23 cellular contexts compared by ENCODE assay signal in genomic region chr4:6517171-6517570, GRCh38. TPM values are rescaled to one million over a fixed set of nuclear protein-coding genes. Genes with fewer than 3 reads are reported as not detected.
"Had no signal": no experiment of that assay in that cellular context is flagged by ENCODE, and none has a peak within 500 bp of the region (broad histone marks: within the 10 kb centered on the region; RNA-seq: fewer than 3 reads in every experiment).

No MANE protein-coding gene starts in this region.

- H3K4me2 ChIP-seq: hepatocyte had no signal

- H3K4me3 Mint-ChIP-seq: natural killer cell; stimulated activated memory B cell treated with anti-CD40 and anti-IgM and Interleukin-4, amounts not matched to agents 10 μg/mL and 1 μg/mL and 100 μg/mL, for 72 hours had no signal

- H3K9me3 Mint-ChIP-seq: natural killer cell had no signal

- H3K27ac Mint-ChIP-seq: natural killer cell; progenitor cell of endocrine pancreas; stimulated activated memory B cell treated with anti-CD40 and anti-IgM and Interleukin-4, amounts not matched to agents 10 μg/mL and 1 μg/mL and 100 μg/mL, for 72 hours had no signal

- ATAC-seq: left lobe of liver; lower lobe of right lung; natural killer cell; pancreas; stimulated activated memory B cell treated with anti-CD40 and anti-IgM and Interleukin-4, amounts not matched to agents 10 μg/mL and 1 μg/mL and 100 μg/mL, for 72 hours; stimulated activated naive CD8-positive, alpha-beta T cell treated with anti-CD3 and anti-CD28 coated beads, Interleukin-15, Interleukin-2, amounts not matched to agents 100 U/mL and 50 U/mL, for 24 hours; upper lobe of right lung had no signal

- H3K4me1 Mint-ChIP-seq: natural killer cell; stimulated activated memory B cell treated with anti-CD40 and anti-IgM and Interleukin-4, amounts not matched to agents 10 μg/mL and 1 μg/mL and 100 μg/mL, for 72 hours had no signal

- H3K9me3 ChIP-seq: lower lobe of right lung, neutrophil, pancreas, transverse colon, upper lobe of right lung, uterus had no signal

- H3K27me3 ChIP-seq: dorsolateral prefrontal cortex, hepatocyte, pancreas, sigmoid colon, transverse colon, uterus had no signal

- H3K27ac ChIP-seq: hepatocyte, lower lobe of right lung, neutrophil, pancreas, sigmoid colon, thoracic aorta, transverse colon, upper lobe of right lung, uterus had no signal

- DNase-seq: effector CD4-positive, alpha-beta T cell; kidney; lower lobe of right lung; natural killer cell; pancreas; stimulated activated CD4-positive, alpha-beta T cell treated with anti-CD3 and anti-CD28 coated beads, Interleukin-2, amount 100 ng/mL, for 24 hours; stimulated activated CD4-positive, alpha-beta T cell treated with anti-CD3 and anti-CD28 coated beads, Interleukin-4, amount 100 ng/mL, for 4 hours; stimulated activated naive CD8-positive, alpha-beta T cell treated with anti-CD3 and anti-CD28 coated beads, Interleukin-15, Interleukin-2, amounts not matched to agents 100 U/mL and 50 U/mL, for 24 hours; substantia nigra; transverse colon; upper lobe of right lung; uterus had no signal

- H3K36me3 Mint-ChIP-seq: natural killer cell; stimulated activated memory B cell treated with anti-CD40 and anti-IgM and Interleukin-4, amounts not matched to agents 10 μg/mL and 1 μg/mL and 100 μg/mL, for 72 hours had no signal

- H2AFZ ChIP-seq: hepatocyte had no signal

- H3K36me3 ChIP-seq: lower lobe of right lung, neutrophil, pancreas, sigmoid colon, thoracic aorta, transverse colon, upper lobe of right lung, uterus had no signal

- H3K4me1 ChIP-seq: lower lobe of right lung, pancreas, sigmoid colon, transverse colon, upper lobe of right lung, uterus had no signal

- H3K4me3 ChIP-seq: dorsolateral prefrontal cortex, hepatocyte, lower lobe of right lung, pancreas, sigmoid colon, thoracic aorta, transverse colon, upper lobe of right lung, uterus had no signal

RNA-seq across cellular contexts. Expression of gene PPP2R2C, which starts 44.8 kb away (rescaled TPM):
- total RNA-seq: fibroblast of villous mesenchyme, lower lobe of right lung, mononuclear cell, natural killer cell, skeletal muscle tissue had no signal
